Comparison of ENCODE assay signal across 13 cellular contexts in genomic region chr16:87724490-87725291, GRCh38. TPM values are rescaled to one million over a fixed set of nuclear protein-coding genes. Genes with fewer than 3 reads are reported as not detected.
DNase-seq lines count a peak whose midpoint lies in the region; ATAC-seq and TF ChIP-seq lines count a peak whose summit lies in the region.
"Had no signal": no experiment of that assay in that cellular context is flagged by ENCODE, and none has a peak within 500 bp of the region (broad histone marks: within the 10 kb centered on the region; RNA-seq: fewer than 3 reads in every experiment).

No MANE protein-coding gene starts in this region.

- H3K27me3 Mint-ChIP-seq in natural killer cell (ENCODE audit: low read depth in 2 of 2), result no peaks in the 10 kb centered on the region

- no peaks in the 10 kb centered on the region for H3K9me3 ChIP-seq in DOHH2 (ENCODE audit: control insufficient read depth, insufficient read depth, low read length)
- H3K9me3 ChIP-seq in effector memory CD4-positive, alpha-beta T cell (ENCODE audit: control insufficient read depth, low read length), result no peaks in the 10 kb centered on the region
- H3K9me3 ChIP-seq: suprapubic skin had no signal

- H3K36me3 Mint-ChIP-seq in natural killer cell, result peaks cover 20% of the 10 kb centered on the region

- ATAC-seq in GM19467 (IDR thresholded peaks at IDR 0.05; ENCODE audit: unreplicated experiment) (peak; percentile 37), natural killer cell (peak; percentile 78 to 87 (median 84))
- ATAC-seq: PC-3 had no signal

- H3K4me3 ChIP-seq in DOHH2 (ENCODE audit: low read length), result peak overlapping the region; percentile 58
- H3K4me3 ChIP-seq in effector memory CD4-positive, alpha-beta T cell (ENCODE audit: insufficient read depth, low read depth, low read length, poor library complexity, severe bottlenecking), result no peak overlapping the region
- H3K4me3 ChIP-seq: suprapubic skin had no signal

- POLR2A ChIA-PET in RWPE1 (lab: Yijun Ruan, JAX; ENCODE audit: low non-redundant PET), result no interaction called here

- peaks cover 41% of the 10 kb centered on the region for H3F3A ChIP-seq in DOHH2 (ENCODE audit: control insufficient read depth, insufficient read depth)

- H3K4me1 ChIP-seq in DOHH2 (ENCODE audit: control insufficient read depth, low read length), result peaks cover 86% of the 10 kb centered on the region
- H3K4me1 ChIP-seq in effector memory CD4-positive, alpha-beta T cell (ENCODE audit: control insufficient read depth, insufficient read depth, low read length, poor library complexity, severe bottlenecking), result no peaks in the 10 kb centered on the region
- H3K4me1 ChIP-seq: suprapubic skin had no signal

- no peaks in the 10 kb centered on the region for H3K9me2 ChIP-seq in DOHH2 (replicated peaks; ENCODE audit: control insufficient read depth, low read length)

- peak overlapping the region; percentile 66 for H3K4me2 ChIP-seq in DOHH2 (ENCODE audit: low read length)

- H3K27me3 ChIP-seq in DOHH2 (ENCODE audit: control insufficient read depth, low read length), result no peaks in the 10 kb centered on the region
- no peaks in the 10 kb centered on the region for H3K27me3 ChIP-seq in effector memory CD4-positive, alpha-beta T cell (replicated peaks; ENCODE audit: control insufficient read depth, insufficient read depth, low read length, poor library complexity, severe bottlenecking)
- H3K27me3 ChIP-seq: suprapubic skin had no signal

- peak overlapping the region; percentile 98 for H3K27ac ChIP-seq in DOHH2 (ENCODE audit: low read depth, low read length)
- H3K27ac ChIP-seq in RWPE1, result 0 out of 2 replicates have a peak overlapping the region, but pooled peaks have one; percentile 40
- H3K27ac ChIP-seq in effector memory CD4-positive, alpha-beta T cell (ENCODE audit: insufficient read depth, low read length, poor library complexity, severe bottlenecking), result no peak overlapping the region
- H3K27ac ChIP-seq: suprapubic skin had no signal

- CTCF ChIA-PET in RWPE1 (lab: Yijun Ruan, JAX), result interaction anchor here (0.6 kb wide), 1 partner anchor 713 kb away, joined by 5 read pairs; no protein-coding TSS in a partner anchor

- H3K4me3 Mint-ChIP-seq in natural killer cell, result peak overlapping the region; percentile 77
- H3K4me3 Mint-ChIP-seq: activated T-cell treated with anti-CD3 and anti-CD28 coated beads, Interleukin-2, amount 50 U/mL, for 4 hours had no signal

- no peaks in the 10 kb centered on the region for H4K20me1 ChIP-seq in DOHH2 (ENCODE audit: control insufficient read depth, insufficient read depth, low read depth, low read length)

- DNase-seq in RWPE1 (ENCODE audit: low spot score) (no peak), natural killer cell (peak; percentile 75), hypothalamus (lab: John Stamatoyannopoulos, UW) (no peak), NCI-H2171 treated with DMSO at 0.1 percent for 48 hours (lab: John Stamatoyannopoulos, UW) (no peak), cerebellar nuclear complex (lab: John Stamatoyannopoulos, UW) (no peak)
- no peak for DNase-seq in effector memory CD4-positive, alpha-beta T cell
- DNase-seq: activated T-cell treated with anti-CD3 and anti-CD28 coated beads, Interleukin-2, amount 50 U/mL, for 4 hours; NCI-H1436; PC-3; T1000 had no signal

- intact Hi-C loops in natural killer cell (cut with micrococcal nuclease), result loop anchor here (1.0 kb wide), 2 partner anchors 11 to 41 kb away; partner anchors contain the start of gene KLHDC4

- no peak for TF ChIP-seq CTCF in DOHH2 (IDR thresholded peaks at IDR 0.05; ENCODE audit: low read depth, low read length, poor library complexity, severe bottlenecking)
- no peak for TF ChIP-seq CTCF in RWPE1 (conservative IDR thresholded peaks at IDR 0.05; ENCODE audit: low read depth)
- TF ChIP-seq CTCF in natural killer cell (IDR thresholded peaks at IDR 0.05), result no peak

- no peaks in the 10 kb centered on the region for H3K9me3 Mint-ChIP-seq in natural killer cell
- H3K9me3 Mint-ChIP-seq: activated T-cell treated with anti-CD3 and anti-CD28 coated beads, Interleukin-2, amount 50 U/mL, for 4 hours had no signal

- H3K4me1 Mint-ChIP-seq in natural killer cell, result peaks cover 61 to 63% of the 10 kb centered on the region in 2 donors

- H3K27ac Mint-ChIP-seq in natural killer cell, result peak overlapping the region; percentile 97 to 99

- H3K79me2 ChIP-seq in DOHH2 (ENCODE audit: control insufficient read depth, low read length), result peaks cover 57% of the 10 kb centered on the region

- H3K36me3 ChIP-seq in DOHH2 (ENCODE audit: control insufficient read depth, low read length), result peaks cover 84% of the 10 kb centered on the region
- peaks cover 53% of the 10 kb centered on the region for H3K36me3 ChIP-seq in effector memory CD4-positive, alpha-beta T cell (ENCODE audit: control insufficient read depth, insufficient read depth, low read length)

RNA-seq across cellular contexts. Expression of gene KLHDC4, which starts 41.1 kb away (rescaled TPM):
- 100 to 1,000 TPM; 210 to 311 (median 210) TPM for total RNA-seq in natural killer cell
